1 cellular context compared by ENCODE assay signal in the genomic region with DNA sequence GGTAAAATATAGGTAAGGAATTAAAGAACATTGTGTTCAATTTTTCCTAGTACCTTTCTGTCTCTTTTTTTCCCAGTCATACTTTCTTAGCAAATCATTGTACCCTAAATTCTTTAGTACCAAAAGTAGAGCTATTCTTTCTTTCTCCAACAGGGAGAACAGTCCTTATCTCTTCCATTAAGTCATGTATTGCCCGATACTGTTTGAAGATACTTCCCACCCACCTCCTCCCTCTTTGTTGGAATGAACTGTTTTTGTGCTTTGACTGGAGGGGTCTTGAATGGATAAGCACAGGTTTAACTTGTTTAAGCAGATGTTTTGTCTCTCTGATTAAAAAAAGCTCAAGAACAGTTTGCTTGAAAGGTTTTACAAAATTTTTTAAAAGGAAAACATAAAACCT.
TF ChIP-seq lines count a peak whose summit lies in the region.

No MANE protein-coding gene starts in this region.

TF ChIP-seq in A549, 52 proteins besides CTCF, POLR2A, EP300 and RAD21 (continued from another document):
- TF ChIP-seq, protein P1, sequence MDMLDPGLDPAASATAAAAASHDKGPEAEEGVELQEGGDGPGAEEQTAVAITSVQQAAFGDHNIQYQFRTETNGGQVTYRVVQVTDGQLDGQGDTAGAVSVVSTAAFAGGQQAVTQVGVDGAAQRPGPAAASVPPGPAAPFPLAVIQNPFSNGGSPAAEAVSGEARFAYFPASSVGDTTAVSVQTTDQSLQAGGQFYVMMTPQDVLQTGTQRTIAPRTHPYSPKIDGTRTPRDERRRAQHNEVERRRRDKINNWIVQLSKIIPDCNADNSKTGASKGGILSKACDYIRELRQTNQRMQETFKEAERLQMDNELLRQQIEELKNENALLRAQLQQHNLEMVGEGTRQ (IDR thresholded peaks at IDR 0.05), result no peak
- TF ChIP-seq FOSB (CRISPR knock-in tag; IDR thresholded peaks at IDR 0.05) (no peak; the same call in 1 of the 2 replicates), ZC3H11A (IDR thresholded peaks at IDR 0.05) (no peak), EHMT2 (IDR thresholded peaks at IDR 0.05; ENCODE audit: low read depth) (no peak), SMC3 (IDR thresholded peaks at IDR 0.05) (no peak), SREBF2 (IDR thresholded peaks at IDR 0.05) (no peak), CHD2 (IDR thresholded peaks at IDR 0.05; ENCODE audit: low read length, partially characterized antibody) (no peak), CEBPB (IDR thresholded peaks at IDR 0.05) (no peak)
- TF ChIP-seq, protein P2, sequence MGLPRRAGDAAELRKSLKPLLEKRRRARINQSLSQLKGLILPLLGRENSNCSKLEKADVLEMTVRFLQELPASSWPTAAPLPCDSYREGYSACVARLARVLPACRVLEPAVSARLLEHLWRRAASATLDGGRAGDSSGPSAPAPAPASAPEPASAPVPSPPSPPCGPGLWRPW (IDR thresholded peaks at IDR 0.05), result no peak
